30 cellular contexts compared by ENCODE assay signal in genomic region chr3:68059628-68060027, GRCh38.
DNase-seq lines count a peak whose midpoint lies in the region; ATAC-seq, FAIRE-seq and TF ChIP-seq lines count a peak whose summit lies in the region.
"Had no signal": no experiment of that assay in that cellular context is flagged by ENCODE, and none has a peak within 500 bp of the region (broad histone marks: within the 10 kb centered on the region; RNA-seq: fewer than 3 reads in every experiment).

No MANE protein-coding gene starts in this region.

- H3K27me3 ChIP-seq in pancreas, result no peaks in the 10 kb centered on the region
- H3K27me3 ChIP-seq: gastroesophageal sphincter, suprapubic skin, upper lobe of right lung had no signal

- H3K4me3 Mint-ChIP-seq in activated CD8-positive, alpha-beta memory T cell treated with anti-CD3 and anti-CD28 coated beads, Interleukin-2, amount 10 ng/mL, durations not matched to agents 7 days and 5 days, result no peak overlapping the region
- H3K4me3 Mint-ChIP-seq: activated CD8-positive, alpha-beta T cell treated with anti-CD3 and anti-CD28 coated beads for 36 hours; activated naive CD4-positive, alpha-beta T cell treated with anti-CD3 and anti-CD28 coated beads, Interleukin-2, amount 50 U/mL, for 24 hours; natural killer cell; T-helper 2 cell treated with Interferon-gamma antibody and Interleukin-4, amounts not matched to agents 5 μg/mL and 100 μg/mL, for 36 hours had no signal

- H3K27me3 Mint-ChIP-seq in activated CD8-positive, alpha-beta memory T cell treated with anti-CD3 and anti-CD28 coated beads, Interleukin-2, amount 10 ng/mL, durations not matched to agents 7 days and 5 days, result no peaks in the 10 kb centered on the region
- H3K27me3 Mint-ChIP-seq: activated CD8-positive, alpha-beta T cell treated with anti-CD3 and anti-CD28 coated beads for 36 hours; activated naive CD4-positive, alpha-beta T cell treated with anti-CD3 and anti-CD28 coated beads, Interleukin-2, amount 50 U/mL, for 24 hours had no signal

- DNase-seq in COR-L47 (lab: John Stamatoyannopoulos, UW), result peak; percentile 13
- peak; percentile 66 for DNase-seq in NCI-H69 (lab: John Stamatoyannopoulos, UW)
- DNase-seq in kidney tubule cell (ENCODE audit: low spot score), result peak; percentile 71
- no peak for DNase-seq in pancreas
- no peak for DNase-seq in DMS153 treated with DMSO at 0.1 percent for 48 hours (lab: John Stamatoyannopoulos, UW; ENCODE audit: unreplicated experiment)
- DNase-seq in activated CD8-positive, alpha-beta memory T cell treated with anti-CD3 and anti-CD28 coated beads, Interleukin-2, amount 10 ng/mL, durations not matched to agents 7 days and 5 days, result no peak
- DNase-seq: activated CD8-positive, alpha-beta T cell treated with anti-CD3 and anti-CD28 coated beads for 36 hours; anterior cingulate cortex; C1 segment of cervical spinal cord; effector CD4-positive, alpha-beta T cell; hypothalamus; midbrain; MM.1S; natural killer cell; NCI-H1105 treated with DMSO at 0.1 percent for 48 hours; NCI-H2029 treated with DMSO at 0.1 percent for 48 hours; NCI-H526 treated with DMSO at 0.1 percent for 48 hours; SHP77; small intestine; stimulated activated naive CD4-positive, alpha-beta T cell; upper lobe of right lung had no signal

- TF ChIP-seq CTCF in pancreas (IDR thresholded peaks at IDR 0.05), result no peak

- 24 to 29% methylated on average over 2 of the region's 2 CpGs for WGBS in pancreas, 2 donors

- intact Hi-C loops in pancreas (cut with DNase I), result no loop called here

- H3K36me3 Mint-ChIP-seq in activated CD8-positive, alpha-beta memory T cell treated with anti-CD3 and anti-CD28 coated beads, Interleukin-2, amount 10 ng/mL, durations not matched to agents 7 days and 5 days, result peaks cover 6% of the 10 kb centered on the region
- H3K36me3 Mint-ChIP-seq: natural killer cell had no signal

- H3K36me3 ChIP-seq in pancreas, result no peaks in the 10 kb centered on the region
- H3K36me3 ChIP-seq: gastroesophageal sphincter, suprapubic skin, upper lobe of right lung had no signal

- no peaks in the 10 kb centered on the region for H3K9me3 ChIP-seq in pancreas
- H3K9me3 ChIP-seq: gastroesophageal sphincter, suprapubic skin, upper lobe of right lung had no signal

- FAIRE-seq in pancreas (lab: Jason Lieb, UNC), result no peak
- FAIRE-seq: bronchial epithelial cell, colon, GM18507, GM19239, small intestine had no signal

- CTCF ChIA-PET in activated CD8-positive, alpha-beta memory T cell treated with anti-CD3 and anti-CD28 coated beads, Interleukin-2, amount 10 ng/mL, durations not matched to agents 7 days and 5 days (lab: Charles Lee), result no interaction called here

- H3K4me3 ChIP-seq in pancreas, result no peak overlapping the region
- H3K4me3 ChIP-seq: gastroesophageal sphincter, suprapubic skin, upper lobe of right lung had no signal

- no peak overlapping the region for H3K27ac Mint-ChIP-seq in activated CD8-positive, alpha-beta memory T cell treated with anti-CD3 and anti-CD28 coated beads, Interleukin-2, amount 10 ng/mL, durations not matched to agents 7 days and 5 days
- H3K27ac Mint-ChIP-seq: activated CD8-positive, alpha-beta T cell treated with anti-CD3 and anti-CD28 coated beads for 36 hours; natural killer cell; T-helper 2 cell treated with Interferon-gamma antibody and Interleukin-4, amounts not matched to agents 5 μg/mL and 100 μg/mL, for 36 hours had no signal

- no peaks in the 10 kb centered on the region for H3K4me1 ChIP-seq in pancreas
- H3K4me1 ChIP-seq: gastroesophageal sphincter, suprapubic skin, upper lobe of right lung had no signal

- ATAC-seq in pancreas, result peak in 3 of 4 donors; percentile 64 to 76 (median 71)
- no peak for ATAC-seq in HG03354 (IDR thresholded peaks at IDR 0.05; ENCODE audit: poor library complexity, severe bottlenecking, unreplicated experiment)
- ATAC-seq in activated CD8-positive, alpha-beta memory T cell treated with anti-CD3 and anti-CD28 coated beads, Interleukin-2, amount 10 ng/mL, durations not matched to agents 7 days and 5 days, result no peak
- ATAC-seq: activated CD8-positive, alpha-beta T cell treated with anti-CD3 and anti-CD28 coated beads for 36 hours; gastroesophageal sphincter; natural killer cell; upper lobe of right lung had no signal

- no peak overlapping the region for H3K27ac ChIP-seq in pancreas
- H3K27ac ChIP-seq: gastroesophageal sphincter, suprapubic skin, upper lobe of right lung had no signal

- H3K9me3 Mint-ChIP-seq in activated CD8-positive, alpha-beta memory T cell treated with anti-CD3 and anti-CD28 coated beads, Interleukin-2, amount 10 ng/mL, durations not matched to agents 7 days and 5 days (ENCODE audit: low read depth), result peaks cover 4% of the 10 kb centered on the region
- H3K9me3 Mint-ChIP-seq: activated naive CD4-positive, alpha-beta T cell treated with anti-CD3 and anti-CD28 coated beads, Interleukin-2, amount 50 U/mL, for 24 hours; T-helper 2 cell treated with Interferon-gamma antibody and Interleukin-4, amounts not matched to agents 5 μg/mL and 100 μg/mL, for 36 hours had no signal

- H3K4me1 Mint-ChIP-seq in activated CD8-positive, alpha-beta memory T cell treated with anti-CD3 and anti-CD28 coated beads, Interleukin-2, amount 10 ng/mL, durations not matched to agents 7 days and 5 days, result peaks cover 17% of the 10 kb centered on the region

Comparison
In these comparisons a context has a peak if more than half of its experiments do, and no peak if none do; other contexts are left out.
1. DNase-seq: peak in COR-L47 (single experiment), NCI-H69 (single experiment) and kidney tubule cell (single experiment); none in pancreas (0 of 6), DMS153 treated with DMSO at 0.1 percent for 48 hours (single experiment) and activated CD8-positive, alpha-beta memory T cell treated with anti-CD3 and anti-CD28 coated beads, Interleukin-2, amount 10 ng/mL, durations not matched to agents 7 days and 5 days (single experiment).
2. ATAC-seq: peak in pancreas (3 of 4); none in HG03354 (single experiment) and activated CD8-positive, alpha-beta memory T cell treated with anti-CD3 and anti-CD28 coated beads, Interleukin-2, amount 10 ng/mL, durations not matched to agents 7 days and 5 days (single experiment).